18 cellular contexts compared by ENCODE assay signal in genomic region chr1:25546193-25546592, GRCh38. TPM values are rescaled to one million over a fixed set of nuclear protein-coding genes. Genes with fewer than 3 reads are reported as not detected.
DNase-seq lines count a peak whose midpoint lies in the region; ATAC-seq and TF ChIP-seq lines count a peak whose summit lies in the region.
"Had no signal": no experiment of that assay in that cellular context is flagged by ENCODE, and none has a peak within 500 bp of the region (broad histone marks: within the 10 kb centered on the region; RNA-seq: fewer than 3 reads in every experiment).

No MANE protein-coding gene starts in this region.

- no peak for ATAC-seq in CD4-positive, CD25-positive, alpha-beta regulatory T cell (ENCODE audit: low read depth in 2 of 2)
- ATAC-seq in HG02852 (IDR thresholded peaks at IDR 0.05; ENCODE audit: unreplicated experiment), result no peak
- ATAC-seq: GM23338 had no signal

- H3K9me3 ChIP-seq in CD4-positive, CD25-positive, alpha-beta regulatory T cell (ENCODE audit: control insufficient read depth in 2 of 2, low read length in 2 of 2), result no peaks in the 10 kb centered on the region
- H3K9me3 ChIP-seq in CD8-positive, alpha-beta memory T cell (ENCODE audit: low read length), result no peaks in the 10 kb centered on the region
- no peaks in the 10 kb centered on the region for H3K9me3 ChIP-seq in ascending aorta
- H3K9me3 ChIP-seq: Caco-2, Peyer's patch had no signal

- H3K27ac Mint-ChIP-seq in CD4-positive, CD25-positive, alpha-beta regulatory T cell, result peak overlapping the region; percentile 78 to 93 (median 89)
- peak overlapping the region; percentile 25 to 93 (median 82) for H3K27ac Mint-ChIP-seq in CD8-positive, alpha-beta memory T cell
- no peak overlapping the region for H3K27ac Mint-ChIP-seq in nephron
- H3K27ac Mint-ChIP-seq: GM23338, HFFc6 had no signal

- peaks cover 71% of the 10 kb centered on the region for H3K4me1 ChIP-seq in CD4-positive, CD25-positive, alpha-beta regulatory T cell (ENCODE audit: control insufficient read depth, insufficient read depth, low read length, poor library complexity, severe bottlenecking)
- H3K4me1 ChIP-seq in CD8-positive, alpha-beta memory T cell (ENCODE audit: insufficient read depth, low read length), result peaks cover 64% of the 10 kb centered on the region
- peaks cover 25 to 51% of the 10 kb centered on the region in 2 donors for H3K4me1 ChIP-seq in ascending aorta

- H3K27me3 Mint-ChIP-seq in CD4-positive, CD25-positive, alpha-beta regulatory T cell, result no peaks in the 10 kb centered on the region
- H3K27me3 Mint-ChIP-seq in CD8-positive, alpha-beta memory T cell, result no peaks in the 10 kb centered on the region
- H3K27me3 Mint-ChIP-seq in nephron (ENCODE audit: low read depth), result peaks cover 5% of the 10 kb centered on the region
- H3K27me3 Mint-ChIP-seq: B cell had no signal

- H3K36me3 ChIP-seq in CD4-positive, CD25-positive, alpha-beta regulatory T cell (ENCODE audit: control insufficient read depth, insufficient read depth, low read length), result no peaks in the 10 kb centered on the region
- peaks cover 8% of the 10 kb centered on the region for H3K36me3 ChIP-seq in CD8-positive, alpha-beta memory T cell (ENCODE audit: insufficient read depth, low read length)
- no peaks in the 10 kb centered on the region for H3K36me3 ChIP-seq in ascending aorta
- H3K36me3 ChIP-seq: Peyer's patch had no signal

- CTCF ChIA-PET in CD8-positive, alpha-beta memory T cell (lab: Charles Lee), result interaction anchor here (0.6 to 0.9 kb wide), 2 partner anchors 26 to 74 kb away, joined by 3 read pairs; no protein-coding TSS in a partner anchor

- H3K36me3 Mint-ChIP-seq in CD4-positive, CD25-positive, alpha-beta regulatory T cell, result peaks cover 4% of the 10 kb centered on the region
- H3K36me3 Mint-ChIP-seq in CD8-positive, alpha-beta memory T cell, result peaks cover 0 to 24% (median 4%) of the 10 kb centered on the region in 3 donors
- H3K36me3 Mint-ChIP-seq in nephron (ENCODE audit: low read depth), result no peaks in the 10 kb centered on the region

- no peak overlapping the region for H3K4me3 ChIP-seq in CD4-positive, CD25-positive, alpha-beta regulatory T cell (ENCODE audit: low read depth, low read length)
- peak overlapping the region; percentile 67 for H3K4me3 ChIP-seq in CD8-positive, alpha-beta memory T cell (ENCODE audit: low read length)
- H3K4me3 ChIP-seq in ascending aorta, result no peak overlapping the region
- H3K4me3 ChIP-seq: GM23338, Peyer's patch had no signal

- peaks cover 13 to 72% (median 42%) of the 10 kb centered on the region in 4 donors for H3K4me1 Mint-ChIP-seq in CD4-positive, CD25-positive, alpha-beta regulatory T cell
- H3K4me1 Mint-ChIP-seq in CD8-positive, alpha-beta memory T cell, result peaks cover 61 to 75% (median 69%) of the 10 kb centered on the region in 3 donors
- H3K4me1 Mint-ChIP-seq in nephron, result peaks cover 33% of the 10 kb centered on the region

- no peak for DNase-seq in CD4-positive, CD25-positive, alpha-beta regulatory T cell
- DNase-seq in CD8-positive, alpha-beta memory T cell, result no peak
- DNase-seq in ascending aorta (ENCODE audit: low spot score in 2 of 2) (no peak), NCI-H146 (lab: John Stamatoyannopoulos, UW) (no peak)
- DNase-seq in stimulated activated CD4-positive, alpha-beta T cell treated with anti-CD3 and anti-CD28 coated beads, Interleukin-4, amount 100 ng/mL, for 1 hour, result no peak
- DNase-seq: Caco-2, HFFc6, Karpas-422, NCI-H1930, NCI-H2171, NCI-H446 treated with DMSO at 0.1 percent for 48 hours, NCI-H774, Peyer's patch, SHP77 treated with DMSO at 0.1 percent for 48 hours had no signal

- H3K27ac ChIP-seq in CD4-positive, CD25-positive, alpha-beta regulatory T cell (ENCODE audit: insufficient read depth, low read length, poor library complexity, severe bottlenecking), result peak overlapping the region; percentile 33
- no peak overlapping the region for H3K27ac ChIP-seq in CD8-positive, alpha-beta memory T cell (ENCODE audit: low read depth, low read length)
- H3K27ac ChIP-seq in ascending aorta, result peak overlapping the region; percentile 90 to 93
- H3K27ac ChIP-seq: Peyer's patch had no signal

- intact Hi-C loops in ascending aorta (cut with DNase I), result loop anchor here (10.0 kb wide), 1 partner anchor 301 kb away; the partner anchor contains the start of gene RSRP1

- peaks cover 0 to 2% (median 0%) of the 10 kb centered on the region in 7 donors for H3K9me3 Mint-ChIP-seq in CD4-positive, CD25-positive, alpha-beta regulatory T cell
- H3K9me3 Mint-ChIP-seq in CD8-positive, alpha-beta memory T cell, result no peaks in the 10 kb centered on the region
- H3K9me3 Mint-ChIP-seq in nephron, result no peaks in the 10 kb centered on the region
- H3K9me3 Mint-ChIP-seq: GM23338, HFFc6 had no signal

- no peak for TF ChIP-seq CTCF in ascending aorta (IDR thresholded peaks at IDR 0.05)
- TF ChIP-seq CTCF in nephron (IDR thresholded peaks at IDR 0.05; ENCODE audit: unreplicated experiment in 3 of 3), result no peak

- H3K27me3 ChIP-seq in CD4-positive, CD25-positive, alpha-beta regulatory T cell (ENCODE audit: control insufficient read depth, insufficient read depth, low read length), result no peaks in the 10 kb centered on the region
- no peaks in the 10 kb centered on the region for H3K27me3 ChIP-seq in CD8-positive, alpha-beta memory T cell (ENCODE audit: insufficient read depth, low read length, poor library complexity, severe bottlenecking)
- no peaks in the 10 kb centered on the region for H3K27me3 ChIP-seq in ascending aorta
- H3K27me3 ChIP-seq: Peyer's patch had no signal

- POLR2A ChIA-PET in CD8-positive, alpha-beta memory T cell (lab: Charles Lee), result interaction anchor here (1.9 kb wide), 1 partner anchor 15 kb away, joined by 7 read pairs; no protein-coding TSS in a partner anchor

- peak overlapping the region in 3 of 4 donors; percentile 50 to 97 (median 71) for H3K4me3 Mint-ChIP-seq in CD4-positive, CD25-positive, alpha-beta regulatory T cell
- H3K4me3 Mint-ChIP-seq in CD8-positive, alpha-beta memory T cell, result peak overlapping the region; percentile 35 to 94 (median 71)
- peak overlapping the region in 2 of 3 experiments; percentile 16 to 40 for H3K4me3 Mint-ChIP-seq in nephron
- H3K4me3 Mint-ChIP-seq: GM23338, HFFc6 had no signal

RNA-seq across cellular contexts. Expression of gene LDLRAP1, which starts 2.8 kb away (rescaled TPM):
- total RNA-seq in CD4-positive, CD25-positive, alpha-beta regulatory T cell, result 98.7 TPM
- polyA plus RNA-seq in CD4-positive, CD25-positive, alpha-beta regulatory T cell, result 100 to 1,000 TPM; 170 to 326 (median 258) TPM
- total RNA-seq in CD8-positive, alpha-beta memory T cell, result 10 to 100 TPM; 21.1 to 22.0 TPM
- 302 TPM for polyA plus RNA-seq in CD8-positive, alpha-beta memory T cell
- total RNA-seq in ascending aorta, result 75.4 TPM

Comparison
In these comparisons a context has a peak if more than half of its experiments do, and no peak if none do; other contexts are left out.
1. H3K27ac Mint-ChIP-seq: peak in CD4-positive, CD25-positive, alpha-beta regulatory T cell (3 of 3) and CD8-positive, alpha-beta memory T cell (8 of 8); none in nephron (0 of 3).
2. Peak in every context shown above with its lines, with median percentiles within 50 percentile points of each other: H3K4me3 Mint-ChIP-seq.